ENCODE assay signal across 37 cellular contexts in genomic region chr16:31727553-31727952, GRCh38.
"Had no signal": no experiment of that assay in that cellular context is flagged by ENCODE, and none has a peak within 500 bp of the region (broad histone marks: within the 10 kb centered on the region; RNA-seq: fewer than 3 reads in every experiment).

No MANE protein-coding gene starts in this region.

- DNase-seq: activated B cell treated with CpG ODN at 0.5 μM for 24 hours; activated CD4-positive, alpha-beta memory T cell treated with anti-CD3 and anti-CD28 coated beads for 36 hours; activated CD4-positive, alpha-beta T cell treated with anti-CD3 and anti-CD28 coated beads, Interleukin-2, amount 10 ng/mL, durations not matched to agents 24 days and 14 days; activated CD4-positive, alpha-beta T cell treated with anti-CD3 and anti-CD28 coated beads, Interleukin-2, amount 50 U/mL, for 1 hour; activated CD4-positive, alpha-beta T cell treated with anti-CD3 and anti-CD28 coated beads, Interleukin-2, amount 50 U/mL, for 4 hours; activated CD4-positive, CD25-positive, alpha-beta regulatory T cell treated with anti-CD3 and anti-CD28 coated beads, Interleukin-2, amount 50 U/mL, for 72 hours; activated CD8-positive, alpha-beta memory T cell treated with anti-CD3 and anti-CD28 coated beads, Interleukin-2, amount 50 U/mL, for 4 hours; activated effector memory CD4-positive, alpha-beta T cell treated with Interleukin-2 at 50 U/mL for 16 hours; activated gamma-delta T cell; activated naive CD4-positive, alpha-beta T cell treated with anti-CD3 and anti-CD28 coated beads, Interleukin-2, amount 10 ng/mL, durations not matched to agents 7 days and 5 days; activated naive CD4-positive, alpha-beta T cell treated with Interleukin-2 at 50 U/mL for 16 hours; activated naive CD8-positive, alpha-beta T cell treated with anti-CD3 and anti-CD28 coated beads, Interleukin-2, amount 10 ng/mL, durations not matched to agents 7 days and 5 days; activated naive CD8-positive, alpha-beta T cell treated with anti-CD3 and anti-CD28 coated beads, Interleukin-2, amount 50 U/mL, for 24 hours; activated T-cell treated with anti-CD3 and anti-CD28 coated beads for 4 hours; activated T-cell treated with anti-CD3 and anti-CD28 coated beads, Interleukin-2, amount 50 U/mL, for 1 hour; activated T-cell treated with anti-CD3 and anti-CD28 coated beads, Interleukin-2, amount 50 U/mL, for 4 hours; activated T-cell treated with anti-CD3 and anti-CD28 coated beads, Interleukin-2, amount 50 U/mL, for 72 hours; amygdala; anterior cingulate cortex; caudate nucleus; cerebellar nuclear complex; T-helper 1 cell; T-helper 2 cell; T-helper 9 cell had no signal

- H3K4me3 ChIP-seq: ascending aorta, cardiac muscle cell had no signal

- ATAC-seq: activated naive CD8-positive, alpha-beta T cell treated with anti-CD3 and anti-CD28 coated beads, Interleukin-2, amount 50 U/mL, for 24 hours; activated T-cell treated with anti-CD3 and anti-CD28 coated beads, Interleukin-2, amount 50 U/mL, for 4 hours had no signal

- H3K4me3 Mint-ChIP-seq: activated B cell treated with CpG ODN at 0.5 μM for 24 hours; activated CD4-positive, alpha-beta memory T cell treated with anti-CD3 and anti-CD28 coated beads for 36 hours; activated CD4-positive, alpha-beta T cell treated with anti-CD3 and anti-CD28 coated beads, Interleukin-2, amount 10 ng/mL, durations not matched to agents 24 days and 14 days; activated naive CD4-positive, alpha-beta T cell treated with anti-CD3 and anti-CD28 coated beads, Interleukin-2, amount 10 ng/mL, durations not matched to agents 7 days and 5 days; activated naive CD4-positive, alpha-beta T cell treated with anti-CD3 and anti-CD28 coated beads, Interleukin-2, amount 50 U/mL, for 24 hours; activated naive CD8-positive, alpha-beta T cell; activated naive CD8-positive, alpha-beta T cell treated with anti-CD3 and anti-CD28 coated beads, Interleukin-2, amount 10 ng/mL, durations not matched to agents 7 days and 5 days; activated naive CD8-positive, alpha-beta T cell treated with anti-CD3 and anti-CD28 coated beads, Interleukin-2, amount 50 U/mL, for 24 hours; activated T-cell treated with anti-CD3 and anti-CD28 coated beads, Interleukin-2, amount 50 U/mL, for 4 hours; activated T-cell treated with anti-CD3 and anti-CD28 coated beads, Interleukin-2, amount 50 U/mL, for 72 hours; activated T-helper 1 cell treated with anti-CD3 and anti-CD28 coated beads, Interleukin-12 subunit alpha, Interleukin-12 subunit beta, Interleukin-2, Interleukin-4 antibody, amounts not matched to agents 30 ng/mL and 10 ng/mL and 1 ng/mL, durations not matched to agents 14 hours and 24 hours and 36 hours; brain; central memory CD8-positive, alpha-beta T cell; T-helper 1 cell treated with Interleukin-12 subunit alpha and Interleukin-12 subunit beta and Interleukin-4 antibody, amounts not matched to agents 30 μg/mL and 1 μg/mL, for 36 hours; T-helper 2 cell treated with Interferon-gamma antibody and Interleukin-4, amounts not matched to agents 5 μg/mL and 100 μg/mL, for 36 hours had no signal

- H3K27ac ChIP-seq: ascending aorta, cardiac muscle cell, VCaP had no signal

- FAIRE-seq: bronchial epithelial cell, TTC549 had no signal

- H3K27me3 ChIP-seq: ascending aorta, cardiac muscle cell had no signal

- H3K27ac Mint-ChIP-seq: activated B cell treated with CpG ODN at 0.5 μM for 24 hours; activated CD4-positive, alpha-beta memory T cell treated with anti-CD3 and anti-CD28 coated beads for 36 hours; activated CD4-positive, alpha-beta T cell treated with anti-CD3 and anti-CD28 coated beads, Interleukin-2, amount 10 ng/mL, durations not matched to agents 24 days and 14 days; activated naive CD4-positive, alpha-beta T cell treated with anti-CD3 and anti-CD28 coated beads, Interleukin-2, amount 50 U/mL, for 24 hours; activated naive CD8-positive, alpha-beta T cell; activated naive CD8-positive, alpha-beta T cell treated with anti-CD3 and anti-CD28 coated beads, Interleukin-2, amount 10 ng/mL, durations not matched to agents 7 days and 5 days; activated naive CD8-positive, alpha-beta T cell treated with anti-CD3 and anti-CD28 coated beads, Interleukin-2, amount 50 U/mL, for 24 hours; activated T-cell treated with anti-CD3 and anti-CD28 coated beads, Interleukin-2, amount 50 U/mL, for 72 hours; activated T-helper 1 cell treated with anti-CD3 and anti-CD28 coated beads, Interleukin-12 subunit alpha, Interleukin-12 subunit beta, Interleukin-2, Interleukin-4 antibody, amounts not matched to agents 30 ng/mL and 10 ng/mL and 1 ng/mL, durations not matched to agents 14 hours and 24 hours and 36 hours; activated T-helper 2 cell treated with anti-CD3 and anti-CD28 coated beads, Interferon-gamma antibody, Interleukin-2, Interleukin-4, amounts not matched to agents 10 μg/mL and 5 μg/mL and 100 μg/mL, durations not matched to agents 14 hours and 24 hours and 36 hours; brain; T-helper 1 cell treated with Interleukin-12 subunit alpha and Interleukin-12 subunit beta and Interleukin-4 antibody, amounts not matched to agents 30 μg/mL and 1 μg/mL, for 36 hours; T-helper 2 cell treated with Interferon-gamma antibody and Interleukin-4, amounts not matched to agents 5 μg/mL and 100 μg/mL, for 36 hours had no signal

- H3K4me1 Mint-ChIP-seq: brain had no signal

- H3K27me3 Mint-ChIP-seq: activated B cell treated with CpG ODN at 0.5 μM for 24 hours; activated CD4-positive, alpha-beta memory T cell treated with anti-CD3 and anti-CD28 coated beads for 36 hours; activated CD4-positive, alpha-beta T cell treated with anti-CD3 and anti-CD28 coated beads, Interleukin-2, amount 10 ng/mL, durations not matched to agents 24 days and 14 days; activated naive CD4-positive, alpha-beta T cell treated with anti-CD3 and anti-CD28 coated beads, Interleukin-2, amount 10 ng/mL, durations not matched to agents 7 days and 5 days; activated naive CD4-positive, alpha-beta T cell treated with anti-CD3 and anti-CD28 coated beads, Interleukin-2, amount 50 U/mL, for 24 hours; activated naive CD8-positive, alpha-beta T cell; activated naive CD8-positive, alpha-beta T cell treated with anti-CD3 and anti-CD28 coated beads, Interleukin-2, amount 10 ng/mL, durations not matched to agents 7 days and 5 days; activated naive CD8-positive, alpha-beta T cell treated with anti-CD3 and anti-CD28 coated beads, Interleukin-2, amount 50 U/mL, for 24 hours; central memory CD8-positive, alpha-beta T cell had no signal

- H3K36me3 ChIP-seq: cardiac muscle cell had no signal

- H3K4me1 ChIP-seq: ascending aorta had no signal

- H3K9me3 Mint-ChIP-seq: central memory CD8-positive, alpha-beta T cell had no signal
